Comparison of ENCODE assay signal across 1 cellular context in genomic region chr16:49828545-49829267, GRCh38.
TF ChIP-seq lines count a peak whose summit lies in the region.

No MANE protein-coding gene starts in this region.

TF ChIP-seq in GM23338, 12 proteins besides CTCF, POLR2A, EP300 and RAD21 (continued from another document):
- no peak for TF ChIP-seq REST (IDR thresholded peaks at IDR 0.05; ENCODE audit: unreplicated experiment)
- no peak for TF ChIP-seq STAT1 (IDR thresholded peaks at IDR 0.05; ENCODE audit: unreplicated experiment)
- TF ChIP-seq ETS1 (IDR thresholded peaks at IDR 0.05): no peak
- TF ChIP-seq EZH2 (IDR thresholded peaks at IDR 0.05; ENCODE audit: low read depth, unreplicated experiment): no peak
- TF ChIP-seq CREB1 (CRISPR knock-in tag; IDR thresholded peaks at IDR 0.05; ENCODE audit: low read depth): no peak
- TF ChIP-seq ZNF331 (CRISPR knock-in tag; IDR thresholded peaks at IDR 0.05; ENCODE audit: low read depth): no peak
- no peak for TF ChIP-seq ZNF462 (CRISPR knock-in tag; IDR thresholded peaks at IDR 0.05)
